In genomic region chr2:163505281-163505680, GRCh38 we compare ENCODE assay signal across 26 cellular contexts.
"Had no signal": no experiment of that assay in that cellular context is flagged by ENCODE, and none has a peak within 500 bp of the region (broad histone marks: within the 10 kb centered on the region; RNA-seq: fewer than 3 reads in every experiment).

No MANE protein-coding gene starts in this region.

- H3K36me3 ChIP-seq: left ventricle myocardium inferior, neural progenitor cell, neutrophil, ovary, right atrium auricular region, right lobe of liver, tibial nerve, uterus had no signal

- H3K36me3 Mint-ChIP-seq: naive thymus-derived CD8-positive, alpha-beta T cell; neural progenitor cell; stimulated activated memory B cell treated with anti-CD40 and anti-IgM and Interleukin-4, amounts not matched to agents 10 μg/mL and 1 μg/mL and 100 μg/mL, for 72 hours; type B pancreatic cell had no signal

- ATAC-seq: naive thymus-derived CD8-positive, alpha-beta T cell; right lobe of liver; stimulated activated memory B cell treated with anti-CD40 and anti-IgM and Interleukin-4, amounts not matched to agents 10 μg/mL and 1 μg/mL and 100 μg/mL, for 72 hours; stimulated activated naive CD8-positive, alpha-beta T cell treated with anti-CD3 and anti-CD28 coated beads, Interleukin-15, amount 100 ng/mL, for 72 hours had no signal

- H3K27me3 ChIP-seq: neural progenitor cell, neutrophil, ovary, right atrium auricular region, right lobe of liver, tibial nerve, uterus had no signal

- H3K27ac Mint-ChIP-seq: naive thymus-derived CD8-positive, alpha-beta T cell; nephron; neural progenitor cell; progenitor cell of endocrine pancreas; stimulated activated memory B cell treated with anti-CD40 and anti-IgM and Interleukin-4, amounts not matched to agents 10 μg/mL and 1 μg/mL and 100 μg/mL, for 72 hours; stimulated activated naive CD8-positive, alpha-beta T cell treated with anti-CD3 and anti-CD28 coated beads, Interleukin-15, amount 100 ng/mL, for 72 hours; type B pancreatic cell had no signal

- H3K4me3 ChIP-seq: left ventricle myocardium inferior, lung, neural progenitor cell, ovary, right atrium auricular region, right lobe of liver, smooth muscle cell, tibial nerve, uterus had no signal

- H3K4me3 Mint-ChIP-seq: naive thymus-derived CD8-positive, alpha-beta T cell; nephron; neural progenitor cell; stimulated activated memory B cell treated with anti-CD40 and anti-IgM and Interleukin-4, amounts not matched to agents 10 μg/mL and 1 μg/mL and 100 μg/mL, for 72 hours; stimulated activated naive CD8-positive, alpha-beta T cell treated with anti-CD3 and anti-CD28 coated beads, Interleukin-15, amount 100 ng/mL, for 72 hours; type B pancreatic cell had no signal

- H3K4me1 Mint-ChIP-seq: naive thymus-derived CD8-positive, alpha-beta T cell; nephron; neural progenitor cell; stimulated activated memory B cell treated with anti-CD40 and anti-IgM and Interleukin-4, amounts not matched to agents 10 μg/mL and 1 μg/mL and 100 μg/mL, for 72 hours; stimulated activated naive CD8-positive, alpha-beta T cell treated with anti-CD3 and anti-CD28 coated beads, Interleukin-15, amount 100 ng/mL, for 72 hours had no signal

- H2AFZ ChIP-seq: neural progenitor cell had no signal

- H3K4me2 ChIP-seq: neural progenitor cell, smooth muscle cell had no signal

- DNase-seq: hypothalamus; islet precursor cell; left ventricle myocardium inferior; midbrain; naive thymus-derived CD8-positive, alpha-beta T cell; occipital lobe; ovary; right lobe of liver; stimulated activated CD4-positive, alpha-beta T cell treated with anti-CD3 and anti-CD28 coated beads, Interleukin-1b, Interleukin-23, amount 100 ng/mL, for 48 hours; stimulated activated CD4-positive, alpha-beta T cell treated with anti-CD3 and anti-CD28 coated beads, Interleukin-2, amount 100 ng/mL, for 48 hours; stimulated activated CD4-positive, alpha-beta T cell treated with anti-CD3 and anti-CD28 coated beads, Interleukin-4, amount 100 ng/mL, for 4 hours; stimulated activated CD8-positive, alpha-beta memory T cell treated with anti-CD3 and anti-CD28 coated beads, Interleukin-4, amount 100 ng/mL, for 48 hours; stimulated activated naive CD4-positive, alpha-beta T cell treated with Interleukin-2 at 50 U/mL for 16 hours; stimulated activated naive CD8-positive, alpha-beta T cell treated with anti-CD3 and anti-CD28 coated beads, Interleukin-15, amount 100 ng/mL, for 72 hours; substantia nigra; uterus had no signal

- H3K27ac ChIP-seq: left ventricle myocardium inferior, neural progenitor cell, neutrophil, ovary, right atrium auricular region, right lobe of liver, tibial nerve, uterus had no signal

- H3K9me3 ChIP-seq: neutrophil, ovary, right lobe of liver, uterus had no signal

- H3K9ac ChIP-seq: neural progenitor cell had no signal

- H3K4me1 ChIP-seq: left ventricle myocardium inferior, neural progenitor cell, right atrium auricular region, right lobe of liver, tibial nerve, uterus had no signal

- H3K27me3 Mint-ChIP-seq: naive thymus-derived CD8-positive, alpha-beta T cell; progenitor cell of endocrine pancreas; stimulated activated memory B cell treated with anti-CD40 and anti-IgM and Interleukin-4, amounts not matched to agents 10 μg/mL and 1 μg/mL and 100 μg/mL, for 72 hours; stimulated activated naive CD8-positive, alpha-beta T cell treated with anti-CD3 and anti-CD28 coated beads, Interleukin-15, amount 100 ng/mL, for 72 hours had no signal
